ENCODE assay signal across 8 cellular contexts in the genomic region with DNA sequence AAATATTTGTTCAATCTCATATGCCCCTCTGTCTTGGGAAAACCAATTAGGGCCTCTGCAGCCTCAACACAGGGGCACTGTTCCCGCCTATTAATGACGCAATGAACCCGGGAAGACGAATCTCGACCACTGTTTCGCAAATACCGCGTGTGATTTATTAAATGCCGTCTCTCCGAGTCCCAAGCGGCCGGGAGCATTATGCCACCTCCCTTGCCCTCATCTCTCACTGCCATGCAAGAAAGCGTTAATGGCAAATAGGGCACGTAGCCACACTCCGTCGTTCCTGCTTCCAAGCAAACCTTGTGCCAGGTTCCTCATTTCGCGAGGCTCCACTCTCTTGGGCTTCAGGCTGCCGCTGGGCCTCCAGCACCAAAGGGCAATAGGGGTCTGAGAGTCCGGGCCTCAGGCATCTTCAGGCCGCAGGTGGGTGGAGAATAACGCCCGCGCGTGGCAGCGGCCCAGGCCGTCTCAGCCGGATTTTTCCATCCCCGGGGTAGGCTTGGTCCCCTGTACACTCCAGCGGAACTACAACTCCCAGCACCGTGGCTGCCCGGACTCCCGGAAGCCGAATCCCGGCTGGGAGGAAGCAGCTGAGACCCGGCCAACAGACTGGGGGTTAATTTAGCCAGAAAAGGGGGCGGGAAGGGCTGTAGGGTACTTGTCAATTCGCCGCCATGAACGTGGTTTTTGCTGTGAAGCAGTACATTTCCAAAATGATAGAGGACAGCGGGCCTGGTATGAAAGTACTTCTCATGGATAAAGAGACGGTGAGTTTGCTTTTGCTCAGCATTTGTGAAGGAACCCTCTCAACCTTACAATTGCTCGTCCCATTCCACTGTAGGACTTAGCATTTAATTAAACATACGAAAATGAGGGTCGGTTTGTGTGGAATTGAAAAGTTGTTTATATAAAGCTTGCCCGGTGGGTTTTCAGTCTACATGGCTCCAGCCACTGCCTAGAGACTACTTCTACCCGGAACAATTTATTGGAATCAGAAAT. TPM values are rescaled to one million over a fixed set of nuclear protein-coding genes. Genes with fewer than 3 reads are reported as not detected.
DNase-seq lines count a peak whose midpoint lies in the region; TF ChIP-seq lines count a peak whose summit lies in the region.

A gene with protein sequence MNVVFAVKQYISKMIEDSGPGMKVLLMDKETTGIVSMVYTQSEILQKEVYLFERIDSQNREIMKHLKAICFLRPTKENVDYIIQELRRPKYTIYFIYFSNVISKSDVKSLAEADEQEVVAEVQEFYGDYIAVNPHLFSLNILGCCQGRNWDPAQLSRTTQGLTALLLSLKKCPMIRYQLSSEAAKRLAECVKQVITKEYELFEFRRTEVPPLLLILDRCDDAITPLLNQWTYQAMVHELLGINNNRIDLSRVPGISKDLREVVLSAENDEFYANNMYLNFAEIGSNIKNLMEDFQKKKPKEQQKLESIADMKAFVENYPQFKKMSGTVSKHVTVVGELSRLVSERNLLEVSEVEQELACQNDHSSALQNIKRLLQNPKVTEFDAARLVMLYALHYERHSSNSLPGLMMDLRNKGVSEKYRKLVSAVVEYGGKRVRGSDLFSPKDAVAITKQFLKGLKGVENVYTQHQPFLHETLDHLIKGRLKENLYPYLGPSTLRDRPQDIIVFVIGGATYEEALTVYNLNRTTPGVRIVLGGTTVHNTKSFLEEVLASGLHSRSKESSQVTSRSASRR (plus strand): TSS at position 593 of the 999 bp plus-strand sequence. CDS start 82 bp downstream, at position 675.

- peaks cover 24% of the 10 kb centered on the region for H3K4me1 Mint-ChIP-seq in neural progenitor cell

- peak within 1 kb of the TSS; percentile 66 for H3K9ac ChIP-seq in neural progenitor cell

- H3K27me3 ChIP-seq in neural progenitor cell = no peaks in the 10 kb centered on the region

- peaks cover 38% of the 10 kb centered on the region for H3K79me2 ChIP-seq in neural progenitor cell (ENCODE audit: low read depth)

- H4K20me1 ChIP-seq in neural progenitor cell (ENCODE audit: low read depth) = no peaks in the 10 kb centered on the region

- H3K36me3 Mint-ChIP-seq in neural progenitor cell = peaks cover 6% of the 10 kb centered on the region

- peaks cover 4% of the 10 kb centered on the region for H3K36me3 ChIP-seq in neural progenitor cell

- no peak for TF ChIP-seq CTCF in foreskin fibroblast (IDR thresholded peaks at IDR 0.05; ENCODE audit: low read depth, low read length)
- TF ChIP-seq CTCF in neural progenitor cell (IDR thresholded peaks at IDR 0.05) = no peak

- peak within 1 kb of the TSS; percentile 86 for H3K4me2 ChIP-seq in neural progenitor cell

- H3K27ac ChIP-seq in neural progenitor cell = peak within 1 kb of the TSS; percentile 92

- peaks cover 15% of the 10 kb centered on the region for H3K4me1 ChIP-seq in neural progenitor cell

- peak within 1 kb of the TSS; percentile 95 for H2AFZ ChIP-seq in neural progenitor cell (replicated peaks)

- H3K27ac Mint-ChIP-seq in neural progenitor cell = peak within 1 kb of the TSS; percentile 99

- H3K4me3 ChIP-seq in foreskin fibroblast (ENCODE audit: low read depth in 1 of 2, low read length in 2 of 2) = peak within 1 kb of the TSS; percentile 55 to 75
- H3K4me3 ChIP-seq in neural progenitor cell = peak within 1 kb of the TSS; percentile 77

- H3K9me3 Mint-ChIP-seq in neural progenitor cell = no peaks in the 10 kb centered on the region

- peak within 1 kb of the TSS; percentile 96 for H3K4me3 Mint-ChIP-seq in neural progenitor cell

- peaks cover 4% of the 10 kb centered on the region for H3F3A ChIP-seq in neural progenitor cell (ENCODE audit: low read depth)

- DNase-seq in Daoy (ENCODE audit: low read depth) (peak; percentile 92), GOT3 (lab: John Stamatoyannopoulos, UW) (peak; percentile 70), M059J (ENCODE audit: low read depth) (peak; percentile 91), SHP77 (lab: John Stamatoyannopoulos, UW) (peak; percentile 98), activated gamma-delta T cell (lab: John Stamatoyannopoulos, UW) (peak; percentile 47), foreskin fibroblast (peak; percentile 87 to 95), neural progenitor cell (ENCODE audit: low spot score) (peak; percentile 92), stromal cell of bone marrow (ENCODE audit: low read depth) (peak; percentile 85)

- H3K9me3 ChIP-seq in neural progenitor cell (ENCODE audit: low read depth) = no peaks in the 10 kb centered on the region

- no peaks in the 10 kb centered on the region for H3K27me3 Mint-ChIP-seq in neural progenitor cell (ENCODE audit: insufficient read depth, low read depth)

RNA-seq across cellular contexts. Expression of the gene that starts here (rescaled TPM):
- total RNA-seq in Daoy (2014; rRNA removed; shearing (Covaris generic)) = 48.5 and 53.0 TPM in 2 replicates
- 57.5 and 78.3 TPM in 2 replicates for total RNA-seq in M059J (2014; rRNA removed; shearing (Covaris generic))
- 46.5 and 68.7 TPM in 2 replicates for total RNA-seq in neural progenitor cell (ENCODE audit: low replicate concordance)

Comparison
In these comparisons a context has a peak if more than half of its experiments do, and no peak if none do; other contexts are left out.
1. Peak in every context shown above with its lines: DNase-seq, H3K4me3 ChIP-seq and H3K27ac ChIP-seq.
2. DNase-seq: peak in every context shown above with its lines; median percentile 98 in SHP77; 92 in Daoy; 92 in neural progenitor cell; 91 in M059J; 91 in foreskin fibroblast; 85 in stromal cell of bone marrow; 70 in GOT3; 47 in activated gamma-delta T cell.